Comparison of ENCODE assay signal across 25 cellular contexts in the genomic region with DNA sequence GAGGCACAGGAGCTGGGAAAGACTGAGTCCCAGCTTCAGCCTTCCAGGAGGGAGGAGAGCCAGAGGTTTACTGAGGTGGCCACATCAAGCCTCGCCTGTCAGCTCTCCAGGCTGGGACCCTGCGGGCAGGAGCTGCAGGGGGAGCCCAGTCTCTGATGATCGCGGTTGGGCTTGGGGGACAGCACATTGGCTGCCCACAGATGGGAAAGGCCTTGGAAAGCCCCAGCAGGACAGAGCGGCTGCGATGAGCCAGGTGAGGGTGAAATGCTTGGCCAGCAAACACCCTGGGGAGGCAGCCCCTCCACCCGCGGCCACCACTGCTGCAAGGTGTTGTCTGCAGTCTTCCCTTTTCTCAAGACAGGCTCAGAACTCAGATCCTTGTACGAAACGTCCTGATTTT. TPM values are rescaled to one million over a fixed set of nuclear protein-coding genes. Genes with fewer than 3 reads are reported as not detected.
DNase-seq lines count a peak whose midpoint lies in the region; ATAC-seq and TF ChIP-seq lines count a peak whose summit lies in the region.
"Had no signal": no experiment of that assay in that cellular context is flagged by ENCODE, and none has a peak within 500 bp of the region (broad histone marks: within the 10 kb centered on the region; RNA-seq: fewer than 3 reads in every experiment).

No MANE protein-coding gene starts in this region.

- H3K4me1 ChIP-seq in left ventricle myocardium inferior (peaks cover 73% of the 10 kb centered on the region), osteoblast (ENCODE audit: insufficient read depth, low read length) (peaks cover 28% of the 10 kb centered on the region)

- no peaks in the 10 kb centered on the region for H3K27me3 Mint-ChIP-seq in naive thymus-derived CD8-positive, alpha-beta T cell
- H3K27me3 Mint-ChIP-seq: activated CD8-positive, alpha-beta T cell treated with anti-CD3 and anti-CD28 coated beads for 36 hours; activated naive CD8-positive, alpha-beta T cell; dendritic cell treated with granulocyte-macrophage colony-stimulating factor and Interleukin-4, amounts not matched to agents 40 ng/mL and 50 ng/mL, for 4 days had no signal

- no peaks in the 10 kb centered on the region for H3K9me3 ChIP-seq in left ventricle myocardium inferior (replicated peaks)
- H3K9me3 ChIP-seq in osteoblast (ENCODE audit: low read depth, low read length) = no peaks in the 10 kb centered on the region
- H3K9me3 ChIP-seq: ascending aorta, SJCRH30, tibial nerve had no signal

- H3K36me3 ChIP-seq in left ventricle myocardium inferior = peaks cover 20% of the 10 kb centered on the region
- peaks cover 31% of the 10 kb centered on the region for H3K36me3 ChIP-seq in osteoblast (ENCODE audit: insufficient read depth, low read length)

- H3K79me2 ChIP-seq in osteoblast (ENCODE audit: insufficient read depth, low read length) = no peaks in the 10 kb centered on the region

- H3K9me3 Mint-ChIP-seq in naive thymus-derived CD8-positive, alpha-beta T cell = no peaks in the 10 kb centered on the region
- H3K9me3 Mint-ChIP-seq: activated CD8-positive, alpha-beta T cell treated with anti-CD3 and anti-CD28 coated beads for 36 hours; CD8-positive, alpha-beta T cell; dendritic cell treated with granulocyte-macrophage colony-stimulating factor and Interleukin-4, amounts not matched to agents 40 ng/mL and 50 ng/mL, for 4 days had no signal

- H3K4me3 Mint-ChIP-seq in naive thymus-derived CD8-positive, alpha-beta T cell = no peak overlapping the region
- H3K4me3 Mint-ChIP-seq: activated CD8-positive, alpha-beta T cell treated with anti-CD3 and anti-CD28 coated beads for 36 hours; activated naive CD8-positive, alpha-beta T cell; CD8-positive, alpha-beta T cell; dendritic cell treated with granulocyte-macrophage colony-stimulating factor and Interleukin-4, amounts not matched to agents 40 ng/mL and 50 ng/mL, for 4 days had no signal

- TF ChIP-seq CTCF in 22Rv1 (IDR thresholded peaks at IDR 0.05) = no peak
- no peak for TF ChIP-seq CTCF in VCaP (conservative IDR thresholded peaks at IDR 0.05)
- TF ChIP-seq CTCF in left ventricle myocardium inferior (IDR thresholded peaks at IDR 0.05; ENCODE audit: borderline replicate concordance) = no peak
- TF ChIP-seq CTCF in osteoblast (IDR thresholded peaks at IDR 0.05; ENCODE audit: extremely low read depth, low read depth, low read length) = no peak
- TF ChIP-seq CTCF in RWPE1 (conservative IDR thresholded peaks at IDR 0.05; ENCODE audit: low read depth) = no peak

- H2AFZ ChIP-seq in osteoblast (ENCODE audit: low read length) = no peak overlapping the region

- CTCF ChIA-PET in RWPE1 (lab: Yijun Ruan, JAX) = no interaction called here

- H3K36me3 Mint-ChIP-seq in naive thymus-derived CD8-positive, alpha-beta T cell = peaks cover 16 to 96% (median 74%) of the 10 kb centered on the region in 3 donors

- H3K4me3 ChIP-seq in left ventricle myocardium inferior (no peak overlapping the region), osteoblast (ENCODE audit: insufficient read depth, low read length) (no peak overlapping the region)
- H3K4me3 ChIP-seq: ascending aorta, lung, SJCRH30, tibial nerve had no signal

- intact Hi-C loops in left ventricle myocardium inferior (cut with micrococcal nuclease) = no loop called here

- H3K27ac ChIP-seq in 22Rv1 = peak overlapping the region; percentile 79
- peak overlapping the region; percentile 95 for H3K27ac ChIP-seq in VCaP
- H3K27ac ChIP-seq in left ventricle myocardium inferior (replicated peaks) = peak overlapping the region; percentile 88
- no peak overlapping the region for H3K27ac ChIP-seq in osteoblast (ENCODE audit: low read depth, low read length)
- H3K27ac ChIP-seq in RWPE1 = no peak overlapping the region
- H3K27ac ChIP-seq: ascending aorta, SJCRH30, tibial nerve had no signal

- H3K27me3 ChIP-seq in left ventricle myocardium inferior (ENCODE audit: low read depth) (no peaks in the 10 kb centered on the region), osteoblast (ENCODE audit: insufficient read depth, low read length) (no peaks in the 10 kb centered on the region)
- H3K27me3 ChIP-seq: ascending aorta, SJCRH30, tibial nerve had no signal

- no peak for DNase-seq in left ventricle myocardium inferior
- DNase-seq in osteoblast (ENCODE audit: insufficient read length, low spot score, missing footprints) = peak; percentile 51
- DNase-seq in naive thymus-derived CD8-positive, alpha-beta T cell = no peak
- no peak for DNase-seq in activated CD4-positive, alpha-beta T cell treated with anti-CD3 and anti-CD28 coated beads, Interleukin-2, amount 50 U/mL, for 48 hours
- no peak for DNase-seq in RWPE1 (ENCODE audit: low spot score)
- DNase-seq in central memory CD4-positive, alpha-beta T cell = no peak
- DNase-seq: activated CD8-positive, alpha-beta T cell treated with anti-CD3 and anti-CD28 coated beads for 36 hours; caudate nucleus; CD8-positive, alpha-beta T cell; NCI-H1105 treated with DMSO at 0.1 percent for 48 hours; NCI-H2029 treated with DMSO at 0.1 percent for 48 hours; NCI-H226; NCI-H69; SJCRH30; small intestine; stimulated activated CD8-positive, alpha-beta memory T cell treated with anti-CD3 and anti-CD28 coated beads, Interleukin-4, amount 100 ng/mL, for 48 hours; T-helper 1 cell had no signal

- no peaks in the 10 kb centered on the region for H3K4me1 Mint-ChIP-seq in naive thymus-derived CD8-positive, alpha-beta T cell

- no peak for ATAC-seq in naive thymus-derived CD8-positive, alpha-beta T cell
- ATAC-seq: activated CD8-positive, alpha-beta T cell treated with anti-CD3 and anti-CD28 coated beads for 36 hours; CD8-positive, alpha-beta T cell; Panc1 had no signal

- H3K4me2 ChIP-seq in osteoblast (ENCODE audit: insufficient read depth, low read length) = no peak overlapping the region

- H4K20me1 ChIP-seq in osteoblast (ENCODE audit: insufficient read depth, low read length) = peaks cover 16% of the 10 kb centered on the region

- H3K27ac Mint-ChIP-seq in naive thymus-derived CD8-positive, alpha-beta T cell = no peak overlapping the region
- H3K27ac Mint-ChIP-seq: activated CD8-positive, alpha-beta T cell treated with anti-CD3 and anti-CD28 coated beads for 36 hours; activated naive CD8-positive, alpha-beta T cell; CD8-positive, alpha-beta T cell; dendritic cell treated with granulocyte-macrophage colony-stimulating factor and Interleukin-4, amounts not matched to agents 40 ng/mL and 50 ng/mL, for 4 days had no signal

- POLR2A ChIA-PET in naive thymus-derived CD8-positive, alpha-beta T cell (lab: Charles Lee) = no interaction called here
- POLR2A ChIA-PET in RWPE1 (lab: Yijun Ruan, JAX; ENCODE audit: low non-redundant PET) = no interaction called here

RNA-seq across cellular contexts. Expression of gene SEC61A1, which starts 31.2 kb away (rescaled TPM):
- total RNA-seq in left ventricle myocardium inferior = 65.8 TPM
- 350 and 355 TPM in 2 replicates for total RNA-seq in osteoblast
- total RNA-seq in naive thymus-derived CD8-positive, alpha-beta T cell = 10 to 100 TPM; 92.5 to 97.9 TPM
- polyA plus RNA-seq in naive thymus-derived CD8-positive, alpha-beta T cell = 100 to 1,000 TPM in 2 of 3 donors, 10 to 100 TPM in 1; 84.7 to 107 (median 106) TPM

RNA-seq across cellular contexts. Expression of gene RUVBL1, which starts 40.2 kb away (rescaled TPM):
- total RNA-seq in left ventricle myocardium inferior = 25.3 TPM
- 40.1 and 41.6 TPM in 2 replicates for total RNA-seq in osteoblast
- total RNA-seq in naive thymus-derived CD8-positive, alpha-beta T cell = 10 to 100 TPM; 26.2 to 27.9 TPM
- polyA plus RNA-seq in naive thymus-derived CD8-positive, alpha-beta T cell = 10 to 100 TPM; 49.5 to 66.6 (median 65.2) TPM

Comparison
In these comparisons a context has a peak if more than half of its experiments do, and no peak if none do; other contexts are left out.
1. H3K27ac ChIP-seq: peak in 22Rv1 (single experiment), VCaP (single experiment) and left ventricle myocardium inferior (single experiment); none in osteoblast (single experiment) and RWPE1 (single experiment).